Comparison of ENCODE assay signal across 18 cellular contexts in genomic region chr5:147763791-147764525, GRCh38. TPM values are rescaled to one million over a fixed set of nuclear protein-coding genes. Genes with fewer than 3 reads are reported as not detected.
DNase-seq lines count a peak whose midpoint lies in the region; ATAC-seq and TF ChIP-seq lines count a peak whose summit lies in the region.
"Had no signal": no experiment of that assay in that cellular context is flagged by ENCODE, and none has a peak within 500 bp of the region (broad histone marks: within the 10 kb centered on the region; RNA-seq: fewer than 3 reads in every experiment).

No MANE protein-coding gene starts in this region.

- peaks cover 30 to 34% of the 10 kb centered on the region in 2 donors for H3K4me1 Mint-ChIP-seq in natural killer cell
- no peaks in the 10 kb centered on the region for H3K4me1 Mint-ChIP-seq in stimulated activated naive B cell treated with anti-CD40 and anti-IgM and Interleukin-4, amounts not matched to agents 10 μg/mL and 1 μg/mL and 100 μg/mL, for 72 hours
- H3K4me1 Mint-ChIP-seq: activated CD4-positive, alpha-beta T cell treated with anti-CD3 and anti-CD28 coated beads for 36 hours had no signal

- in situ Hi-C loops in mammary epithelial cell (cut with MboI; ENCODE audit: low sequenced_read_pairs in 2 of 2): no loop called here

- H3K27ac ChIP-seq in mammary epithelial cell (ENCODE audit: insufficient read depth, low read depth, low read length) (no peak overlapping the region), lower lobe of right lung (no peak overlapping the region)
- H3K27ac ChIP-seq: ovary had no signal

- dilution Hi-C loops in mammary epithelial cell (cut with HindIII; ENCODE audit: low sequenced_read_pairs): no loop called here

- H3K9me3 Mint-ChIP-seq in natural killer cell: no peaks in the 10 kb centered on the region
- H3K9me3 Mint-ChIP-seq in stimulated activated naive B cell treated with anti-CD40 and anti-IgM and Interleukin-4, amounts not matched to agents 10 μg/mL and 1 μg/mL and 100 μg/mL, for 72 hours: peaks cover 0 to under 1% of the 10 kb centered on the region in 2 donors
- H3K9me3 Mint-ChIP-seq: GM23338 had no signal

- TF ChIP-seq CTCF in mammary epithelial cell (conservative IDR thresholded peaks at IDR 0.05 in 1 of 2, IDR thresholded peaks at IDR 0.05 in 1 of 2; ENCODE audit: extremely low read depth in 1 of 2, insufficient read depth in 1 of 2, low read depth in 1 of 2, low read length in 2 of 2): no peak
- no peak for TF ChIP-seq CTCF in lower lobe of right lung (IDR thresholded peaks at IDR 0.05)
- no peak for TF ChIP-seq CTCF in natural killer cell (IDR thresholded peaks at IDR 0.05)

- WGBS in mammary epithelial cell (ENCODE audit: low coverage, missing lambda C conversion rate): 22% methylated on average over 3 of the region's 4 CpGs

- peak overlapping the region; percentile 23 for H2AFZ ChIP-seq in mammary epithelial cell (ENCODE audit: low read depth, low read length)
- H2AFZ ChIP-seq: GM23338 had no signal

- CTCF ChIA-PET in mammary epithelial cell (lab: Charles Lee; ENCODE audit: low non-redundant PET): no interaction called here

- no peaks in the 10 kb centered on the region for H3K9me3 ChIP-seq in mammary epithelial cell (replicated peaks; ENCODE audit: insufficient read depth, low read length)
- no peaks in the 10 kb centered on the region for H3K9me3 ChIP-seq in lower lobe of right lung
- H3K9me3 ChIP-seq: ovary had no signal

- no peak overlapping the region for H3K4me3 Mint-ChIP-seq in natural killer cell
- no peak overlapping the region for H3K4me3 Mint-ChIP-seq in stimulated activated naive B cell treated with anti-CD40 and anti-IgM and Interleukin-4, amounts not matched to agents 10 μg/mL and 1 μg/mL and 100 μg/mL, for 72 hours
- H3K4me3 Mint-ChIP-seq: activated CD4-positive, alpha-beta T cell treated with anti-CD3 and anti-CD28 coated beads for 36 hours; activated T-cell treated with anti-CD3 and anti-CD28 coated beads, Interleukin-2, amount 50 U/mL, for 24 hours; GM23338 had no signal

- H3K4me2 ChIP-seq in mammary epithelial cell (ENCODE audit: insufficient read depth, low read depth, low read length): peak overlapping the region; percentile 46
- H3K4me2 ChIP-seq: GM23338 had no signal

- no peak overlapping the region for H3K9ac ChIP-seq in mammary epithelial cell (ENCODE audit: insufficient read depth, low read length)

- ATAC-seq in lower lobe of right lung (peak; percentile 68 to 74), natural killer cell (no peak)
- no peak for ATAC-seq in stimulated activated naive B cell treated with anti-CD40 and anti-IgM and Interleukin-4, amounts not matched to agents 10 μg/mL and 1 μg/mL and 100 μg/mL, for 72 hours (replicated peaks)
- ATAC-seq: activated CD4-positive, alpha-beta T cell treated with anti-CD3 and anti-CD28 coated beads for 36 hours had no signal

- no peaks in the 10 kb centered on the region for H3K36me3 Mint-ChIP-seq in natural killer cell
- H3K36me3 Mint-ChIP-seq in stimulated activated naive B cell treated with anti-CD40 and anti-IgM and Interleukin-4, amounts not matched to agents 10 μg/mL and 1 μg/mL and 100 μg/mL, for 72 hours: no peaks in the 10 kb centered on the region

- no TSS peak for BruUV-seq in mammary epithelial cell (replicated peaks; lab: Mats Ljungman, UMichigan)

- DNase-seq in AG08396 (ENCODE audit: low spot score): peak; percentile 16
- peak; percentile 36 for DNase-seq in LHCN-M2 (ENCODE audit: low read depth)
- DNase-seq in mammary epithelial cell: peak; percentile 56
- DNase-seq in lower lobe of right lung: no peak
- DNase-seq in natural killer cell: no peak
- DNase-seq in HPDE6-E6E7 (ENCODE audit: extremely low spot score): no peak
- DNase-seq in stimulated activated naive B cell treated with anti-CD40 and anti-IgM and Interleukin-4, amounts not matched to agents 10 μg/mL and 1 μg/mL and 100 μg/mL, for 72 hours: no peak
- DNase-seq in posterior vena cava (ENCODE audit: low spot score): no peak
- DNase-seq: activated CD4-positive, alpha-beta T cell treated with anti-CD3 and anti-CD28 coated beads for 36 hours; activated T-cell treated with anti-CD3 and anti-CD28 coated beads, Interleukin-2, amount 50 U/mL, for 24 hours; aorta; DMS79 treated with DMSO at 0.1 percent for 48 hours; MM.1S; NCI-H2171 treated with DMSO at 0.1 percent for 48 hours; ovary had no signal

- H3K4me3 ChIP-seq in mammary epithelial cell (replicated peaks in 1 of 3; ENCODE audit: insufficient read depth in 1 of 3, low read depth in 2 of 3, low read length in 3 of 3) (no peak overlapping the region), lower lobe of right lung (no peak overlapping the region)
- H3K4me3 ChIP-seq: GM23338, ovary had no signal

- no peaks in the 10 kb centered on the region for H3K36me3 ChIP-seq in mammary epithelial cell (ENCODE audit: insufficient read depth, low read length)
- no peaks in the 10 kb centered on the region for H3K36me3 ChIP-seq in lower lobe of right lung
- H3K36me3 ChIP-seq: ovary had no signal

- no peak overlapping the region for H3K27ac Mint-ChIP-seq in natural killer cell
- no peak overlapping the region for H3K27ac Mint-ChIP-seq in stimulated activated naive B cell treated with anti-CD40 and anti-IgM and Interleukin-4, amounts not matched to agents 10 μg/mL and 1 μg/mL and 100 μg/mL, for 72 hours
- H3K27ac Mint-ChIP-seq: activated CD4-positive, alpha-beta T cell treated with anti-CD3 and anti-CD28 coated beads for 36 hours; activated T-cell treated with anti-CD3 and anti-CD28 coated beads, Interleukin-2, amount 50 U/mL, for 24 hours had no signal

- no peaks in the 10 kb centered on the region for H4K20me1 ChIP-seq in mammary epithelial cell (ENCODE audit: insufficient read depth, low read length)

- no peaks in the 10 kb centered on the region for H3K79me2 ChIP-seq in mammary epithelial cell (ENCODE audit: insufficient read depth, low read length)

- H3K27me3 Mint-ChIP-seq in natural killer cell (ENCODE audit: low read depth in 2 of 2): no peaks in the 10 kb centered on the region
- H3K27me3 Mint-ChIP-seq in stimulated activated naive B cell treated with anti-CD40 and anti-IgM and Interleukin-4, amounts not matched to agents 10 μg/mL and 1 μg/mL and 100 μg/mL, for 72 hours: no peaks in the 10 kb centered on the region
- H3K27me3 Mint-ChIP-seq: activated CD4-positive, alpha-beta T cell treated with anti-CD3 and anti-CD28 coated beads for 36 hours; activated T-cell treated with anti-CD3 and anti-CD28 coated beads, Interleukin-2, amount 50 U/mL, for 24 hours had no signal

- peaks cover 7% of the 10 kb centered on the region for H3K4me1 ChIP-seq in mammary epithelial cell (ENCODE audit: insufficient read depth, low read length)
- no peaks in the 10 kb centered on the region for H3K4me1 ChIP-seq in lower lobe of right lung

- H3K27me3 ChIP-seq in mammary epithelial cell (ENCODE audit: insufficient read depth, low read length) (no peaks in the 10 kb centered on the region), lower lobe of right lung (ENCODE audit: low read depth) (no peaks in the 10 kb centered on the region)
- H3K27me3 ChIP-seq: ovary had no signal

- intact Hi-C loops in mammary epithelial cell (cut with micrococcal nuclease): no loop called here
- intact Hi-C loops in lower lobe of right lung (cut with DNase I): no loop called here
- intact Hi-C loops in natural killer cell (cut with micrococcal nuclease): no loop called here
- intact Hi-C loops in posterior vena cava (cut with DNase I): no loop called here

RNA-seq across cellular contexts. Expression of gene JAKMIP2, which starts 18.6 kb away (rescaled TPM):
- 0.06 and 0.52 TPM in 2 replicates for total RNA-seq in LHCN-M2 (2014; rRNA removed)
- 0.67 TPM for polyA plus RNA-seq in LHCN-M2 (2012)
- under 1 TPM in 1 of 2 donors, not detected in 1; 0.83 TPM for total RNA-seq in mammary epithelial cell
- polyA plus RNA-seq in mammary epithelial cell: 0.12 TPM
- polyA minus RNA-seq in mammary epithelial cell: not detected
- 8.3 TPM for total RNA-seq in lower lobe of right lung
- 10 to 100 TPM; 12.2 to 16.1 (median 14.9) TPM for total RNA-seq in natural killer cell
- total RNA-seq in posterior vena cava: under 1 TPM; 0.10 to 0.42 TPM
- total RNA-seq: endothelial cell of umbilical vein, lung microvascular endothelial cell had no signal
- polyA plus RNA-seq: endothelial cell of umbilical vein had no signal

Comparison
In these comparisons a context has a peak if more than half of its experiments do, and no peak if none do; other contexts are left out.
1. DNase-seq: peak in AG08396 (single experiment), LHCN-M2 (single experiment) and mammary epithelial cell (single experiment); none in lower lobe of right lung (single experiment), natural killer cell (single experiment), HPDE6-E6E7 (single experiment), stimulated activated naive B cell treated with anti-CD40 and anti-IgM and Interleukin-4, amounts not matched to agents 10 μg/mL and 1 μg/mL and 100 μg/mL, for 72 hours (single experiment) and posterior vena cava (single experiment).
2. ATAC-seq: peak in lower lobe of right lung (2 of 2); none in natural killer cell (0 of 3) and stimulated activated naive B cell treated with anti-CD40 and anti-IgM and Interleukin-4, amounts not matched to agents 10 μg/mL and 1 μg/mL and 100 μg/mL, for 72 hours (0 of 2).